21 cellular contexts compared by ENCODE assay signal in genomic region chr6:29149444-29149843, GRCh38. TPM values are rescaled to one million over a fixed set of nuclear protein-coding genes. Genes with fewer than 3 reads are reported as not detected.
"Had no signal": no experiment of that assay in that cellular context is flagged by ENCODE, and none has a peak within 500 bp of the region (broad histone marks: within the 10 kb centered on the region; RNA-seq: fewer than 3 reads in every experiment).

No MANE protein-coding gene starts in this region.

RNA-seq across cellular contexts. Expression of gene OR2J2, which starts 21.3 kb away (rescaled TPM):
- total RNA-seq: activated naive CD4-positive, alpha-beta T cell treated with anti-CD3 and anti-CD28 coated beads for 36 hours; activated naive CD4-positive, alpha-beta T cell treated with anti-CD3 and anti-CD28 coated beads, Interleukin-2, amount 50 U/mL, for 72 hours; activated naive CD8-positive, alpha-beta T cell treated with anti-CD3 and anti-CD28 coated beads for 36 hours; activated naive CD8-positive, alpha-beta T cell treated with anti-CD3 and anti-CD28 coated beads, Interleukin-2, amount 10 ng/mL, durations not matched to agents 7 days and 5 days; activated T-cell treated with anti-CD3 and anti-CD28 coated beads, Interleukin-2, amount 50 U/mL, for 4 hours; activated T-cell treated with anti-CD3 and anti-CD28 coated beads, Interleukin-2, amount 50 U/mL, for 72 hours; activated T-helper 1 cell treated with anti-CD3 and anti-CD28 coated beads, Interleukin-12 subunit alpha, Interleukin-12 subunit beta, Interleukin-2, Interleukin-4 antibody, amounts not matched to agents 30 ng/mL and 10 ng/mL and 1 ng/mL, durations not matched to agents 14 hours and 24 hours and 36 hours; activated T-helper 17 cell treated with anti-CD3 and anti-CD28 coated beads, Interleukin-2, amount 50 U/mL, for 72 hours; activated T-helper 2 cell treated with anti-CD3 and anti-CD28 coated beads, Interferon-gamma antibody, Interleukin-2, Interleukin-4, amounts not matched to agents 10 μg/mL and 5 μg/mL and 100 μg/mL, durations not matched to agents 14 hours and 24 hours and 36 hours; adrenal gland; aorta; ascending aorta; astrocyte; body of pancreas; breast epithelium; bronchial epithelial cell; cardiac muscle cell; cardiac septum; chondrocyte had no signal
- polyA plus RNA-seq: adipose tissue, adrenal gland, aorta, cardiac muscle cell had no signal

RNA-seq across cellular contexts. Expression of gene OR2J3, which starts 41.6 kb away (rescaled TPM):
- total RNA-seq: activated naive CD4-positive, alpha-beta T cell treated with anti-CD3 and anti-CD28 coated beads for 36 hours; activated naive CD4-positive, alpha-beta T cell treated with anti-CD3 and anti-CD28 coated beads, Interleukin-2, amount 50 U/mL, for 72 hours; activated naive CD8-positive, alpha-beta T cell treated with anti-CD3 and anti-CD28 coated beads for 36 hours; activated naive CD8-positive, alpha-beta T cell treated with anti-CD3 and anti-CD28 coated beads, Interleukin-2, amount 10 ng/mL, durations not matched to agents 7 days and 5 days; activated T-cell treated with anti-CD3 and anti-CD28 coated beads, Interleukin-2, amount 50 U/mL, for 4 hours; activated T-cell treated with anti-CD3 and anti-CD28 coated beads, Interleukin-2, amount 50 U/mL, for 72 hours; activated T-helper 1 cell treated with anti-CD3 and anti-CD28 coated beads, Interleukin-12 subunit alpha, Interleukin-12 subunit beta, Interleukin-2, Interleukin-4 antibody, amounts not matched to agents 30 ng/mL and 10 ng/mL and 1 ng/mL, durations not matched to agents 14 hours and 24 hours and 36 hours; activated T-helper 17 cell treated with anti-CD3 and anti-CD28 coated beads, Interleukin-2, amount 50 U/mL, for 72 hours; activated T-helper 2 cell treated with anti-CD3 and anti-CD28 coated beads, Interferon-gamma antibody, Interleukin-2, Interleukin-4, amounts not matched to agents 10 μg/mL and 5 μg/mL and 100 μg/mL, durations not matched to agents 14 hours and 24 hours and 36 hours; adrenal gland; aorta; ascending aorta; astrocyte; body of pancreas; bronchial epithelial cell; cardiac muscle cell; cardiac septum; cerebellum; chondrocyte had no signal
- polyA plus RNA-seq: adipose tissue, adrenal gland, cardiac muscle cell had no signal

RNA-seq across cellular contexts. Expression of gene OR2J1, which starts 50.2 kb away (rescaled TPM):
- total RNA-seq: activated naive CD4-positive, alpha-beta T cell treated with anti-CD3 and anti-CD28 coated beads for 36 hours; activated naive CD4-positive, alpha-beta T cell treated with anti-CD3 and anti-CD28 coated beads, Interleukin-2, amount 50 U/mL, for 72 hours; activated naive CD8-positive, alpha-beta T cell treated with anti-CD3 and anti-CD28 coated beads for 36 hours; activated naive CD8-positive, alpha-beta T cell treated with anti-CD3 and anti-CD28 coated beads, Interleukin-2, amount 10 ng/mL, durations not matched to agents 7 days and 5 days; activated T-cell treated with anti-CD3 and anti-CD28 coated beads, Interleukin-2, amount 50 U/mL, for 4 hours; activated T-cell treated with anti-CD3 and anti-CD28 coated beads, Interleukin-2, amount 50 U/mL, for 72 hours; activated T-helper 1 cell treated with anti-CD3 and anti-CD28 coated beads, Interleukin-12 subunit alpha, Interleukin-12 subunit beta, Interleukin-2, Interleukin-4 antibody, amounts not matched to agents 30 ng/mL and 10 ng/mL and 1 ng/mL, durations not matched to agents 14 hours and 24 hours and 36 hours; activated T-helper 17 cell treated with anti-CD3 and anti-CD28 coated beads, Interleukin-2, amount 50 U/mL, for 72 hours; activated T-helper 2 cell treated with anti-CD3 and anti-CD28 coated beads, Interferon-gamma antibody, Interleukin-2, Interleukin-4, amounts not matched to agents 10 μg/mL and 5 μg/mL and 100 μg/mL, durations not matched to agents 14 hours and 24 hours and 36 hours; adrenal gland; aorta; ascending aorta; astrocyte; body of pancreas; breast epithelium; bronchial epithelial cell; cardiac muscle cell; cardiac septum; cerebellum; chondrocyte had no signal
- polyA plus RNA-seq: adipose tissue, adrenal gland, aorta, cardiac muscle cell had no signal
